ENCODE assay signal across 8 cellular contexts in genomic region chr9:69758981-69759477, GRCh38. TPM values are rescaled to one million over a fixed set of nuclear protein-coding genes. Genes with fewer than 3 reads are reported as not detected.
DNase-seq lines count a peak whose midpoint lies in the region; ATAC-seq lines count a peak whose summit lies in the region.

No MANE protein-coding gene starts in this region.

- peaks cover 33% of the 10 kb centered on the region for H3K4me1 Mint-ChIP-seq in activated T-cell treated with anti-CD3 and anti-CD28 coated beads, Interleukin-2, amount 50 U/mL, for 4 hours (ENCODE audit: low read depth)
- peaks cover 24% of the 10 kb centered on the region for H3K4me1 Mint-ChIP-seq in stimulated activated naive CD8-positive, alpha-beta T cell treated with anti-CD3 and anti-CD28 coated beads, Interleukin-15, amount 100 ng/mL, for 72 hours

- H3K27me3 Mint-ChIP-seq in activated T-cell treated with anti-CD3 and anti-CD28 coated beads, Interleukin-2, amount 50 U/mL, for 4 hours (ENCODE audit: low read depth): no peaks in the 10 kb centered on the region
- no peaks in the 10 kb centered on the region for H3K27me3 Mint-ChIP-seq in stimulated activated naive CD8-positive, alpha-beta T cell treated with anti-CD3 and anti-CD28 coated beads, Interleukin-15, amount 100 ng/mL, for 72 hours

- H3K4me3 ChIP-seq in adipocyte (ENCODE audit: low read length): peak overlapping the region; percentile 100
- H3K4me3 ChIP-seq in iPS-20b (ENCODE audit: low read length): peak overlapping the region; percentile 82

- H3K27me3 ChIP-seq in adipocyte (replicated peaks; ENCODE audit: control insufficient read depth, insufficient read depth, low read length) (no peaks in the 10 kb centered on the region), iPS-20b (ENCODE audit: insufficient read depth, low read length) (no peaks in the 10 kb centered on the region)

- no peaks in the 10 kb centered on the region for H3K9me3 ChIP-seq in adipocyte (ENCODE audit: control insufficient read depth, low read length)
- H3K9me3 ChIP-seq in iPS-20b (ENCODE audit: insufficient read depth, low read depth, low read length): no peaks in the 10 kb centered on the region

- no peaks in the 10 kb centered on the region for H3K9me3 Mint-ChIP-seq in activated T-cell treated with anti-CD3 and anti-CD28 coated beads, Interleukin-2, amount 50 U/mL, for 4 hours
- no peaks in the 10 kb centered on the region for H3K9me3 Mint-ChIP-seq in stimulated activated naive CD8-positive, alpha-beta T cell treated with anti-CD3 and anti-CD28 coated beads, Interleukin-15, amount 100 ng/mL, for 72 hours

- H3K4me1 ChIP-seq in adipocyte (ENCODE audit: control insufficient read depth, insufficient read depth, low read length) (peaks cover 27% of the 10 kb centered on the region), iPS-20b (ENCODE audit: insufficient read depth, low read length) (peaks cover 31% of the 10 kb centered on the region; the same call in 1 of the 2 replicates)

- peaks cover 7% of the 10 kb centered on the region for H3K36me3 Mint-ChIP-seq in activated T-cell treated with anti-CD3 and anti-CD28 coated beads, Interleukin-2, amount 50 U/mL, for 4 hours (ENCODE audit: insufficient read depth)

- H3K36me3 ChIP-seq in adipocyte (ENCODE audit: control insufficient read depth, insufficient read depth, low read length, severe bottlenecking) (no peaks in the 10 kb centered on the region), iPS-20b (ENCODE audit: insufficient read depth, low read depth, low read length) (peaks cover 25% of the 10 kb centered on the region)

- peak overlapping the region; percentile 94 for H3K4me3 Mint-ChIP-seq in activated T-cell treated with anti-CD3 and anti-CD28 coated beads, Interleukin-2, amount 50 U/mL, for 4 hours
- peak overlapping the region; percentile 90 to 93 for H3K4me3 Mint-ChIP-seq in stimulated activated naive CD8-positive, alpha-beta T cell treated with anti-CD3 and anti-CD28 coated beads, Interleukin-15, amount 100 ng/mL, for 72 hours

- H3K27ac ChIP-seq in iPS-20b (ENCODE audit: low read length): peak overlapping the region; percentile 50

- H3K9ac ChIP-seq in adipocyte (ENCODE audit: low read length) (peak overlapping the region; percentile 99), iPS-20b (ENCODE audit: low read depth, low read length) (peak overlapping the region; percentile 86)

- no peak for DNase-seq in activated T-cell treated with anti-CD3 and anti-CD28 coated beads, Interleukin-2, amount 50 U/mL, for 4 hours
- DNase-seq in activated T-cell treated with anti-CD3 and anti-CD28 coated beads, Interleukin-2, amount 50 U/mL, for 48 hours: no peak
- DNase-seq in adipocyte (ENCODE audit: low read depth) (peak; percentile 48), T-helper 9 cell (no peak)
- DNase-seq in stimulated activated naive CD8-positive, alpha-beta T cell treated with anti-CD3 and anti-CD28 coated beads, Interleukin-15, amount 100 ng/mL, for 72 hours: no peak

- ATAC-seq in activated T-cell treated with anti-CD3 and anti-CD28 coated beads, Interleukin-2, amount 50 U/mL, for 4 hours: no peak
- ATAC-seq in HG03521 (IDR thresholded peaks at IDR 0.05; ENCODE audit: unreplicated experiment): peak; percentile 3
- no peak for ATAC-seq in stimulated activated naive CD8-positive, alpha-beta T cell treated with anti-CD3 and anti-CD28 coated beads, Interleukin-15, amount 100 ng/mL, for 72 hours
- ATAC-seq in HG03095 (IDR thresholded peaks at IDR 0.05; ENCODE audit: unreplicated experiment): no peak

- peak overlapping the region; percentile 94 to 95 for H3K27ac Mint-ChIP-seq in stimulated activated naive CD8-positive, alpha-beta T cell treated with anti-CD3 and anti-CD28 coated beads, Interleukin-15, amount 100 ng/mL, for 72 hours

RNA-seq across cellular contexts. Expression of gene PTAR1, which starts 0.8 kb away (rescaled TPM):
- 10 to 100 TPM; 27.0 to 29.2 (median 27.1) TPM for total RNA-seq in activated T-cell treated with anti-CD3 and anti-CD28 coated beads, Interleukin-2, amount 50 U/mL, for 4 hours
